27 cellular contexts compared by ENCODE assay signal in genomic region chr2:12316464-12316863, GRCh38.
"Had no signal": no experiment of that assay in that cellular context is flagged by ENCODE, and none has a peak within 500 bp of the region (broad histone marks: within the 10 kb centered on the region; RNA-seq: fewer than 3 reads in every experiment).

No MANE protein-coding gene starts in this region.

- H2AFZ ChIP-seq: neural progenitor cell had no signal

- H3K9me3 ChIP-seq: adrenal gland, body of pancreas, colonic mucosa, gastroesophageal sphincter, spleen, testis, uterus had no signal

- H3K4me3 ChIP-seq: adrenal gland, body of pancreas, cardiac muscle cell, colonic mucosa, gastroesophageal sphincter, neural progenitor cell, spleen, testis, uterus had no signal

- H3K27ac ChIP-seq: body of pancreas, cardiac muscle cell, colonic mucosa, gastroesophageal sphincter, neural progenitor cell, spleen, testis, VCaP had no signal

- H3K4me1 ChIP-seq: body of pancreas, uterus had no signal

- H3K36me3 ChIP-seq: adrenal gland, cardiac muscle cell, colonic mucosa, gastroesophageal sphincter, neural progenitor cell, spleen, uterus had no signal

- DNase-seq: activated CD4-positive, alpha-beta T cell treated with anti-CD3 and anti-CD28 coated beads for 4 hours; activated CD4-positive, alpha-beta T cell treated with anti-CD3 and anti-CD28 coated beads, Interleukin-2, amount 50 U/mL, for 4 hours; activated naive CD4-positive, alpha-beta T cell treated with Interleukin-2 at 50 U/mL for 16 hours; activated naive CD8-positive, alpha-beta T cell treated with anti-CD3 and anti-CD28 coated beads for 36 hours; activated T-cell treated with anti-CD3 and anti-CD28 coated beads for 4 hours; activated T-cell treated with anti-CD3 and anti-CD28 coated beads, Interleukin-2, amount 50 U/mL, for 72 hours; adrenal gland; aorta; body of pancreas; cerebellar nuclear complex; colonic mucosa; effector memory CD8-positive, alpha-beta T cell; erythroblast; hippocampal formation; naive thymus-derived CD8-positive, alpha-beta T cell; occipital lobe; posterior cingulate gyrus; right cardiac atrium; spleen; stimulated activated naive CD4-positive, alpha-beta T cell treated with Interleukin-2 at 50 U/mL for 16 hours; testis; trophoblast cell; uterus had no signal

- H3K27me3 ChIP-seq: adrenal gland, body of pancreas, cardiac muscle cell, colonic mucosa, gastroesophageal sphincter, neural progenitor cell, spleen, testis, uterus had no signal

- H3K4me2 ChIP-seq: neural progenitor cell had no signal

- ATAC-seq: body of pancreas; effector memory CD8-positive, alpha-beta T cell; gastroesophageal sphincter; naive thymus-derived CD8-positive, alpha-beta T cell; right cardiac atrium had no signal

- H3K9ac ChIP-seq: neural progenitor cell had no signal
